In the genomic region with DNA sequence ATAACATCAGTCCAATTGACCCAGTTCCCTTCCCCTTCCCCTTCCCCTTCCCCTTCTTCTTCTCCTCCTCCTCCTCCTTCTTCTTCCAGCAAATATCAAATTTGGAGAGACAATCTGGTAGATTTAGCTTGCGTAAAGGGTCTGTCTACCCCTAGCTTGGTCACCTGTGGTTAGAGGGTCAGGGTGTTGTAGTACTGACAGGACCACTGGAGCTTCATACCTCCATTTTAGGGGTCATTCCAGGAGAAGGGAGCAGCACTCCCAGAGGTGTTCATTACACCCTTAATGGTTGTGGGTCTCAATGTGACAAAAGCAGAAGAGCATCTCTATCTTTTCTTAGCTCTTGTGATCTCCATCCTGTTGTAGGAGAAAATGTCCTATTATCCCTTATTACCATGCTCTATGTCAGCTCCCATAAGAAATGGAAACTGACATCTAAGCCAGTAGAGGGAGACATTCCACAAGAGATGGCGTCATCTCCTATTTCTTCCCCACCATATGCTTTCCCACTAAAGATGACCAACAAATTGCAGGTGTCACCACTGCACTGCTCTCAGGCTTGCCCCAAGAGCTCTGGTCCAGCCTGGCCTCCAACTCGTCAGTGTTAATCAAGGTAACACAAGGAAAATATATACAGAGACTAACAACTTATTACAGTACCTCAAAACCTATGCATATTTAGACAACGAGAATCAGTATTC, we compare ENCODE assay signal across 9 cellular contexts. TPM values are rescaled to one million over a fixed set of nuclear protein-coding genes. Genes with fewer than 3 reads are reported as not detected.
A peak's percentile ranks its signal among the peaks of the same experiment; 100 is the strongest.
DNase-seq lines count a peak whose midpoint lies in the region; ATAC-seq and TF ChIP-seq lines count a peak whose summit lies in the region.
"Had no signal": no experiment of that assay in that cellular context is flagged by ENCODE, and none has a peak within 500 bp of the region (broad histone marks: within the 10 kb centered on the region; RNA-seq: fewer than 3 reads in every experiment).

No MANE protein-coding gene starts in this region.

- no peaks in the 10 kb centered on the region for H3K36me3 ChIP-seq in heart right ventricle

- peak in 6 of 9 donors; percentile 9 to 49 (median 28) for TF ChIP-seq CTCF in heart right ventricle (IDR thresholded peaks at IDR 0.05)

- DNase-seq in heart right ventricle = no peak
- no peak for DNase-seq in Right ventricle myocardium superior
- peak; percentile 72 for DNase-seq in HT1080 (ENCODE audit: low read depth)
- DNase-seq in UCSD-AML1 (lab: John Stamatoyannopoulos, UW; ENCODE audit: unreplicated experiment) = peak; percentile 9
- peak; percentile 61 for DNase-seq in islet precursor cell
- DNase-seq in NCI-H2107 treated with DMSO at 0.1 percent for 48 hours (lab: John Stamatoyannopoulos, UW; ENCODE audit: unreplicated experiment) = no peak
- DNase-seq in ecto neural progenitor cell (ENCODE audit: low spot score) = no peak

- ATAC-seq in heart right ventricle (no peak), Right ventricle myocardium superior (ENCODE audit: poor library complexity) (no peak), GM21786 (IDR thresholded peaks at IDR 0.05; ENCODE audit: unreplicated experiment) (peak; percentile 87)

- WGBS in heart right ventricle, 2 donors = 58 to 63% methylated on average over 4 of the region's 4 CpGs

- no peaks in the 10 kb centered on the region for H3K9me3 ChIP-seq in heart right ventricle

- intact Hi-C loops in heart right ventricle (cut with DNase I) (loop anchor here in 8 of 10 donors (5.0 to 10.0 kb wide), 7 partner anchors 56 to 816 kb away; a partner anchor contains a TSS), Right ventricle myocardium superior (cut with DNase I) (loop anchor here (10.0 kb wide), 1 partner anchor 216 kb away; no protein-coding TSS in a partner anchor)

- H3K27ac ChIP-seq in heart right ventricle = no peak overlapping the region

- H3K4me1 ChIP-seq in heart right ventricle = no peaks in the 10 kb centered on the region

- H3K4me3 ChIP-seq in heart right ventricle = no peak overlapping the region

- H3K27me3 ChIP-seq in heart right ventricle = peaks cover 0 to 3% (median 0%) of the 10 kb centered on the region in 7 donors

RNA-seq across cellular contexts. Expression of a gene that starts 3.5 kb away (rescaled TPM):
- total RNA-seq in heart right ventricle (1 to 10 TPM in 1 of 10 donors, not detected in 9; 1.2 TPM), Right ventricle myocardium superior (0.51 TPM)
- not detected for polyA plus RNA-seq in heart right ventricle
- total RNA-seq in HT1080 (2014; rRNA removed; shearing (Covaris generic)) = not detected in 2 replicates
- not detected in 2 replicates for polyA plus RNA-seq in HT1080 (2015; cell fraction: cytosol; rRNA removed)
- polyA plus RNA-seq in HT1080 (2015; cell fraction: nucleus; rRNA removed) = not detected in 2 replicates
- polyA plus RNA-seq: IgD-negative memory B cell had no signal

RNA-seq across cellular contexts. Expression of a gene that starts 9.1 kb away (rescaled TPM):
- total RNA-seq in heart right ventricle (10 to 100 TPM; 35.3 to 49.1 (median 41.7) TPM), Right ventricle myocardium superior (35.9 TPM)
- 10 to 100 TPM; 33.4 to 35.6 TPM for polyA plus RNA-seq in heart right ventricle
- 105 and 151 TPM in 2 replicates for total RNA-seq in HT1080 (2014; rRNA removed; shearing (Covaris generic))
- polyA plus RNA-seq in HT1080 (2015; cell fraction: cytosol; rRNA removed) = 89.5 and 121 TPM in 2 replicates
- polyA plus RNA-seq in HT1080 (2015; cell fraction: nucleus; rRNA removed) = 284 and 298 TPM in 2 replicates

RNA-seq across cellular contexts. Expression of a gene that starts 31.3 kb away (rescaled TPM):
- total RNA-seq in heart right ventricle (under 1 TPM in 1 of 10 donors, not detected in 9; 0.37 TPM), Right ventricle myocardium superior (0.46 TPM)
- polyA plus RNA-seq in heart right ventricle = under 1 TPM in 1 of 2 donors, not detected in 1; 0.01 TPM
- not detected in 2 replicates for total RNA-seq in HT1080 (2014; rRNA removed; shearing (Covaris generic))
- not detected in 2 replicates for polyA plus RNA-seq in HT1080 (2015; cell fraction: cytosol; rRNA removed)
- not detected in 2 replicates for polyA plus RNA-seq in HT1080 (2015; cell fraction: nucleus; rRNA removed)
- polyA plus RNA-seq: IgD-negative memory B cell had no signal

RNA-seq across cellular contexts. Expression of a gene that starts 53.2 kb away (rescaled TPM):
- under 1 TPM in 1 of 10 donors, not detected in 9; 0.71 TPM for total RNA-seq in heart right ventricle
- polyA plus RNA-seq in heart right ventricle = not detected
- not detected for total RNA-seq in Right ventricle myocardium superior
- total RNA-seq in HT1080 (2014; rRNA removed; shearing (Covaris generic)) = 0.11 TPM in 1 of 2 replicates, not detected in the other
- polyA plus RNA-seq in HT1080 (2015; cell fraction: cytosol; rRNA removed) = 0.08 TPM in 1 of 2 replicates, not detected in the other
- polyA plus RNA-seq in HT1080 (2015; cell fraction: nucleus; rRNA removed) = 0.27 and 0.32 TPM in 2 replicates
- polyA plus RNA-seq: IgD-negative memory B cell had no signal

Comparison
In these comparisons a context has a peak if more than half of its experiments do, and no peak if none do; other contexts are left out.
1. DNase-seq: peak in HT1080 (single experiment), UCSD-AML1 (single experiment) and islet precursor cell (single experiment); none in heart right ventricle (0 of 2), Right ventricle myocardium superior (single experiment), NCI-H2107 treated with DMSO at 0.1 percent for 48 hours (single experiment) and ecto neural progenitor cell (single experiment).